ENCODE assay signal across 17 cellular contexts in the genomic region with DNA sequence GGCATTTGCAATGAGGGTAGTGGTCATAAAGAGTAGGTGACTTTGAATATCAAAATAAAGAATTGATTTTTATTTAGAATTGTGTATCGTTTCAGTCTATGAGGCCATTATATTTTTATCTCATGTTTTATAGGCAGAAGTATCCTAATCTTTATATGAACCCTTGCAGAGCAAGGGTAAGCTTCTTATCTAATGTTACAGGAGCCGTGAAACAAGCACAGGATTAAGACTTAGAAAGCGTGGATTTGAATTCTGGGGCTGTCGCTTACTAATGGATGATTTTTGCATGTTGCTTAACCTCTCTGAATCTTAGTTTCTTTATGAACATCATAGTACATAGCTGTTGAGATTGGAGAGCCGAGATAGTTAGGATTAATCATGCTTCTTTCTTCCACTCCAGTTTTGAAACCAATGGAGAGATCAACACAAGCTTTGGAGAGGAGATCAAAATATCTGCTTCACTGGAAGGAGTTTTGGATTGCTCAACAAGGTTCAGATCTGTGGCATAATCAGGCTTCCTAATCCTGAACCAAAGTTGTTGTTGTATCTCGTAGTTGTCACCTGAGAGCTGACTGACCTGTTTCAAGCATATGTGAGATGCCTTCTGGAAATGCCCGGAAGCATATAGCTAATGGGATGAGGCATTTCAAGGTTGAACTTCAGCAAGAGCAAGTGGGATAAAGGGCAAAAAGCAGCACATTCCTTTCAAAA.
"Had no signal": no experiment of that assay in that cellular context is flagged by ENCODE, and none has a peak within 500 bp of the region (broad histone marks: within the 10 kb centered on the region; RNA-seq: fewer than 3 reads in every experiment).

No MANE protein-coding gene starts in this region.

- H3K36me3 Mint-ChIP-seq: natural killer cell had no signal

- H3K4me1 Mint-ChIP-seq: activated naive CD8-positive, alpha-beta T cell treated with anti-CD3 and anti-CD28 coated beads, Interleukin-2, amount 50 U/mL, for 24 hours; central memory CD8-positive, alpha-beta T cell; natural killer cell had no signal

- H3K4me3 ChIP-seq: mucosa of descending colon had no signal

- H3K27ac Mint-ChIP-seq: activated naive CD8-positive, alpha-beta T cell treated with anti-CD3 and anti-CD28 coated beads, Interleukin-2, amount 50 U/mL, for 24 hours; dendritic cell treated with granulocyte-macrophage colony-stimulating factor and Interleukin-4, amounts not matched to agents 40 ng/mL and 50 ng/mL, for 4 days; effector memory CD8-positive, alpha-beta T cell; natural killer cell; progenitor cell of endocrine pancreas had no signal

- DNase-seq: activated CD4-positive, alpha-beta T cell treated with anti-CD3 and anti-CD28 coated beads for 1 hour; activated CD4-positive, alpha-beta T cell treated with anti-CD3 and anti-CD28 coated beads, Interleukin-2, amount 50 U/mL, for 48 hours; activated naive CD8-positive, alpha-beta T cell treated with anti-CD3 and anti-CD28 coated beads, Interleukin-2, amount 50 U/mL, for 24 hours; activated T-cell treated with anti-CD3 and anti-CD28 coated beads, Interleukin-2, amount 50 U/mL, for 4 hours; effector memory CD8-positive, alpha-beta T cell; head of caudate nucleus; left colon; mammary epithelial cell; mucosa of descending colon; natural killer cell; stimulated activated CD4-positive, alpha-beta T cell treated with anti-CD3 and anti-CD28 coated beads, Interleukin-4, amount 100 ng/mL, for 1 hour; stimulated activated CD8-positive, alpha-beta memory T cell treated with anti-CD3 and anti-CD28 coated beads, Interleukin-4, amount 100 ng/mL, for 48 hours; stimulated activated naive CD8-positive, alpha-beta T cell treated with anti-CD3 and anti-CD28 coated beads, Interleukin-15, Interleukin-2, amounts not matched to agents 100 U/mL and 50 U/mL, for 24 hours had no signal

- H3K27me3 Mint-ChIP-seq: central memory CD8-positive, alpha-beta T cell; effector memory CD8-positive, alpha-beta T cell had no signal

- H3K9me3 Mint-ChIP-seq: activated naive CD8-positive, alpha-beta T cell treated with anti-CD3 and anti-CD28 coated beads, Interleukin-2, amount 50 U/mL, for 24 hours; activated T-cell treated with anti-CD3 and anti-CD28 coated beads, Interleukin-2, amount 50 U/mL, for 4 hours; central memory CD8-positive, alpha-beta T cell; dendritic cell treated with granulocyte-macrophage colony-stimulating factor and Interleukin-4, amounts not matched to agents 40 ng/mL and 50 ng/mL, for 4 days; effector memory CD8-positive, alpha-beta T cell; natural killer cell had no signal

- ATAC-seq: activated naive CD8-positive, alpha-beta T cell treated with anti-CD3 and anti-CD28 coated beads, Interleukin-2, amount 50 U/mL, for 24 hours; activated T-cell treated with anti-CD3 and anti-CD28 coated beads, Interleukin-2, amount 50 U/mL, for 4 hours; effector memory CD8-positive, alpha-beta T cell; left colon; natural killer cell; stimulated activated naive CD8-positive, alpha-beta T cell treated with anti-CD3 and anti-CD28 coated beads, Interleukin-15, Interleukin-2, amounts not matched to agents 100 U/mL and 50 U/mL, for 24 hours had no signal

- H3K4me3 Mint-ChIP-seq: activated naive CD8-positive, alpha-beta T cell treated with anti-CD3 and anti-CD28 coated beads, Interleukin-2, amount 50 U/mL, for 24 hours; activated T-cell treated with anti-CD3 and anti-CD28 coated beads, Interleukin-2, amount 50 U/mL, for 4 hours; central memory CD8-positive, alpha-beta T cell; dendritic cell treated with granulocyte-macrophage colony-stimulating factor and Interleukin-4, amounts not matched to agents 40 ng/mL and 50 ng/mL, for 4 days; effector memory CD8-positive, alpha-beta T cell; natural killer cell had no signal

- H3K9me3 ChIP-seq: mucosa of descending colon had no signal

- H3K27ac ChIP-seq: epithelial cell of prostate had no signal
